Comparison of ENCODE assay signal across 9 cellular contexts in genomic region chr6:148520109-148520841, GRCh38.
DNase-seq lines count a peak whose midpoint lies in the region; ATAC-seq, FAIRE-seq and TF ChIP-seq lines count a peak whose summit lies in the region.
"Had no signal": no experiment of that assay in that cellular context is flagged by ENCODE, and none has a peak within 500 bp of the region (broad histone marks: within the 10 kb centered on the region; RNA-seq: fewer than 3 reads in every experiment).

No MANE protein-coding gene starts in this region.

- no peak for FAIRE-seq in kidney (lab: Jason Lieb, UNC)

- no peak overlapping the region for H3K4me3 ChIP-seq in kidney (ENCODE audit: low read length in 2 of 2)

- no peak overlapping the region for H3K9ac ChIP-seq in kidney (ENCODE audit: low read length in 2 of 2)

- peaks cover 22% of the 10 kb centered on the region for H3K4me1 Mint-ChIP-seq in memory B cell
- no peaks in the 10 kb centered on the region for H3K4me1 Mint-ChIP-seq in CD4-positive, alpha-beta T cell (ENCODE audit: low read depth)

- no peak for TF ChIP-seq POLR2A in GM18505 (IDR thresholded peaks at IDR 0.05; ENCODE audit: borderline replicate concordance, extremely low read depth, insufficient read depth, insufficient read length)

- CTCF ChIA-PET in CD4-positive, alpha-beta T cell (lab: Charles Lee): no interaction called here

- H3K4me3 Mint-ChIP-seq in memory B cell: peak overlapping the region; percentile 47
- H3K4me3 Mint-ChIP-seq in CD4-positive, alpha-beta T cell: no peak overlapping the region
- H3K4me3 Mint-ChIP-seq: T-cell had no signal

- ATAC-seq in GM18505 (IDR thresholded peaks at IDR 0.05; ENCODE audit: unreplicated experiment) (peak; percentile 94), GM21576 (IDR thresholded peaks at IDR 0.05; ENCODE audit: unreplicated experiment) (peak; percentile 94), HG03558 (IDR thresholded peaks at IDR 0.05; ENCODE audit: extremely low read depth, unreplicated experiment) (peak; percentile 78), memory B cell (ENCODE audit: low read depth) (peak; percentile 92)
- no peak for ATAC-seq in CD4-positive, alpha-beta T cell (ENCODE audit: poor library complexity)

- peaks cover 0 to 4% of the 10 kb centered on the region in 2 donors for H3K4me1 ChIP-seq in kidney (ENCODE audit: control insufficient read depth in 1 of 2, insufficient read depth in 1 of 2, low read depth in 1 of 2, low read length in 2 of 2)

- intact Hi-C loops in kidney (cut with DNase I): no loop called here
- intact Hi-C loops in CD4-positive, alpha-beta T cell (cut with DNase I, micrococcal nuclease): no loop called here

- H3K36me3 ChIP-seq in kidney (ENCODE audit: control insufficient read depth in 1 of 2, insufficient read depth in 2 of 2, low read length in 2 of 2): peaks cover 4 to 15% of the 10 kb centered on the region in 2 donors

- no peaks in the 10 kb centered on the region for H3K9me3 Mint-ChIP-seq in memory B cell
- no peaks in the 10 kb centered on the region for H3K9me3 Mint-ChIP-seq in CD4-positive, alpha-beta T cell
- H3K9me3 Mint-ChIP-seq: T-cell had no signal

- no peaks in the 10 kb centered on the region for H3K36me3 Mint-ChIP-seq in memory B cell
- H3K36me3 Mint-ChIP-seq in CD4-positive, alpha-beta T cell (ENCODE audit: low read depth): no peaks in the 10 kb centered on the region
- H3K36me3 Mint-ChIP-seq: T-cell had no signal

- H3K27me3 Mint-ChIP-seq in memory B cell: no peaks in the 10 kb centered on the region
- H3K27me3 Mint-ChIP-seq in CD4-positive, alpha-beta T cell: peaks cover 5% of the 10 kb centered on the region

- TF ChIP-seq CTCF in kidney (IDR thresholded peaks at IDR 0.05; ENCODE audit: borderline replicate concordance, extremely low read depth, insufficient read depth): no peak
- no peak for TF ChIP-seq CTCF in CD4-positive, alpha-beta T cell (IDR thresholded peaks at IDR 0.05)

- H3K27ac Mint-ChIP-seq in memory B cell: peak overlapping the region; percentile 62
- no peak overlapping the region for H3K27ac Mint-ChIP-seq in CD4-positive, alpha-beta T cell
- H3K27ac Mint-ChIP-seq: T-cell had no signal

- H3K9me3 ChIP-seq in kidney (ENCODE audit: control insufficient read depth in 1 of 2, low read length in 2 of 2): no peaks in the 10 kb centered on the region
- H3K9me3 ChIP-seq in CD4-positive, alpha-beta T cell (ENCODE audit: control insufficient read depth, low read length): no peaks in the 10 kb centered on the region

- no peaks in the 10 kb centered on the region for H3K27me3 ChIP-seq in CD4-positive, alpha-beta T cell (ENCODE audit: control insufficient read depth, insufficient read depth, low read length)

- no peak overlapping the region for H3K27ac ChIP-seq in kidney (ENCODE audit: low read depth in 2 of 2, low read length in 2 of 2)
- H3K27ac ChIP-seq in CD4-positive, alpha-beta T cell (ENCODE audit: low read depth, low read length): no peak overlapping the region

- DNase-seq in memory B cell (ENCODE audit: low spot score in 2 of 2): peak; percentile 54 to 59
- no peak for DNase-seq in NCI-H1930 (lab: John Stamatoyannopoulos, UW)
- DNase-seq in kidney: no peak
- DNase-seq in CD4-positive, alpha-beta T cell: no peak
- DNase-seq in effector CD4-positive, alpha-beta T cell: no peak
- DNase-seq: T-cell had no signal

- POLR2A ChIA-PET in CD4-positive, alpha-beta T cell (lab: Charles Lee): no interaction called here

Comparison
In these comparisons a context has a peak if more than half of its experiments do, and no peak if none do; other contexts are left out.
1. DNase-seq: peak in memory B cell (2 of 2); none in NCI-H1930 (0 of 2), kidney (single experiment), CD4-positive, alpha-beta T cell (0 of 10) and effector CD4-positive, alpha-beta T cell (single experiment).